16 cellular contexts compared by ENCODE assay signal in the genomic region with DNA sequence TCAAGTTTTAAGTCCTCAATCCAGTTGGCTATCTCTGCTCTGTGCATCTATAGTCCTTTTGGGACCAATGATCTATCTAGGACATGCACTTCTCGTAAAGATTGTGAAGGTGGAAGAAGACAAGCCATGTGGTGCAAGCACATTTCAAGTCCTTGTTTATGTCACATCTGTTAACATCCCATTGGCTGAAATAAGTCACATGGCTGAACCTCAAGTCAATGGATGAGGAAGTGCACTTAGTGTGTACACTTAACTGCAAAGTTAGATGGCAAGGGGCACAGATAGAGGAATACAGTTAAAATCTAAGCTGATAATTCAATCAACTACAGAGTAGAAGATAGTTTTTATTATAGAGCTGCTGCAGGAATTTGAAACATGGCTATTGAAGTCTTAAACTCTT.
DNase-seq lines count a peak whose midpoint lies in the region; ATAC-seq, FAIRE-seq and TF ChIP-seq lines count a peak whose summit lies in the region.
"Had no signal": no experiment of that assay in that cellular context is flagged by ENCODE, and none has a peak within 500 bp of the region (broad histone marks: within the 10 kb centered on the region; RNA-seq: fewer than 3 reads in every experiment).

No MANE protein-coding gene starts in this region.

- no peak overlapping the region for H3K9ac ChIP-seq in HCT116 (ENCODE audit: low read length)
- no peak overlapping the region for H3K9ac ChIP-seq in H1 (replicated peaks in 1 of 4; ENCODE audit: extremely low read depth in 1 of 4, low read depth in 3 of 4, low read length in 3 of 4)

- H3K14ac ChIP-seq in H1 (ENCODE audit: insufficient read length): no peak overlapping the region

- H3K27ac Mint-ChIP-seq in CD14-positive monocyte: no peak overlapping the region
- H3K27ac Mint-ChIP-seq: CD8-positive, alpha-beta memory T cell; HFFc6 had no signal

- H2BK15ac ChIP-seq in H1 (ENCODE audit: low read length): no peak overlapping the region

- CTCF ChIA-PET in A549 (lab: Yijun Ruan, JAX): interaction anchor here (0.8 kb wide), 1 partner anchor 12 kb away, joined by 3 read pairs; no protein-coding TSS in a partner anchor
- CTCF ChIA-PET in HCT116 (lab: Charles Lee): no interaction called here
- CTCF ChIA-PET in H1 (lab: Charles Lee; ENCODE audit: partially characterized antibody): interaction anchor here (0.9 kb wide), 1 partner anchor 1066 kb away, joined by 3 read pairs; no protein-coding TSS in a partner anchor

- H2AK5ac ChIP-seq in H1 (ENCODE audit: low read depth, low read length): no peak overlapping the region

- BruUV-seq in HCT116 (replicated peaks; lab: Mats Ljungman, UMichigan): no TSS peak

- FAIRE-seq in A549 (lab: Jason Lieb, UNC) (no peak), H1 (lab: Jason Lieb, UNC) (no peak)
- FAIRE-seq: GM18507, HepG2, HTR-8/SVneo had no signal

- H4K8ac ChIP-seq in H1 (ENCODE audit: extremely low read depth, insufficient read depth, low read length): no peak overlapping the region

- no peak overlapping the region for H3K4ac ChIP-seq in H1 (replicated peaks; ENCODE audit: insufficient read length, low read depth, low read length)

- no peaks in the 10 kb centered on the region for H3K4me1 Mint-ChIP-seq in CD14-positive monocyte
- H3K4me1 Mint-ChIP-seq: CD8-positive, alpha-beta memory T cell had no signal

- intact Hi-C loops in HCT116 (cut with micrococcal nuclease) (no loop called here), left colon (cut with DNase I, micrococcal nuclease) (no loop called here), CD14-positive monocyte (cut with micrococcal nuclease) (no loop called here)

- no peak overlapping the region for H3K4me3 Mint-ChIP-seq in CD14-positive monocyte
- H3K4me3 Mint-ChIP-seq: CD8-positive, alpha-beta memory T cell; HFFc6 had no signal

- H2AFZ ChIP-seq in HCT116 (ENCODE audit: low read depth, low read length, poor library complexity, severe bottlenecking) (no peak overlapping the region), H1 (ENCODE audit: low read length) (0 out of 2 replicates have a peak overlapping the region, but pooled peaks have one; percentile 60)

- no peak for TF ChIP-seq POLR2A in A549 (IDR thresholded peaks at IDR 0.05; ENCODE audit: low read length)
- no peak for TF ChIP-seq POLR2A in HCT116 (IDR thresholded peaks at IDR 0.05; ENCODE audit: borderline replicate concordance, extremely low read depth, insufficient read depth, insufficient read length)
- TF ChIP-seq POLR2A in H1 (IDR thresholded peaks at IDR 0.05; ENCODE audit: control extremely low read depth in 1 of 2, low read depth in 2 of 2, low read length in 2 of 2): no peak

- peaks cover 0 to 4% (median 2%) of the 10 kb centered on the region in 3 donors for H3K27me3 Mint-ChIP-seq in CD14-positive monocyte (ENCODE audit: low read depth in 3 of 3)

- H4K5ac ChIP-seq in H1 (ENCODE audit: insufficient read length, low read depth, low read length): no peak overlapping the region

- no peak overlapping the region for H2BK120ac ChIP-seq in H1 (replicated peaks; ENCODE audit: low read depth, low read length)

- peaks cover 1% of the 10 kb centered on the region; the same call in 1 of the 3 replicates for H3K9me3 ChIP-seq in A549
- H3K9me3 ChIP-seq in HCT116 (ENCODE audit: control insufficient read depth in 1 of 2, insufficient read depth in 1 of 2, low read depth in 1 of 2, low read length in 2 of 2): no peaks in the 10 kb centered on the region
- no peaks in the 10 kb centered on the region for H3K9me3 ChIP-seq in H1 (ENCODE audit: insufficient read depth in 2 of 2, low read depth in 1 of 2, low read length in 1 of 2)
- H3K9me3 ChIP-seq: BE2C, HAP-1 had no signal

- RAD21 ChIA-PET in HCT116 (lab: Charles Lee; ENCODE audit: low non-redundant PET in 1 of 2, low total read pairs in 2 of 2, uncharacterized antibody in 2 of 2, unreplicated experiment in 2 of 2): no interaction called here

- H3K4me1 ChIP-seq in A549 (no peaks in the 10 kb centered on the region), HCT116 (ENCODE audit: control insufficient read depth in 1 of 2, insufficient read depth in 2 of 2, low read length in 2 of 2) (no peaks in the 10 kb centered on the region), H1 (replicated peaks in 1 of 4; ENCODE audit: control insufficient read depth in 3 of 4, insufficient read depth in 4 of 4, low read length in 3 of 4) (no peaks in the 10 kb centered on the region; a peak in 1 of 7 replicates)
- H3K4me1 ChIP-seq: HAP-1 had no signal

- H3K9me3 Mint-ChIP-seq in CD14-positive monocyte: peaks cover 0 to 3% (median 2%) of the 10 kb centered on the region in 7 donors

- no peaks in the 10 kb centered on the region for H3K36me3 Mint-ChIP-seq in CD14-positive monocyte
- H3K36me3 Mint-ChIP-seq: CD8-positive, alpha-beta memory T cell had no signal

- H3K4me3 ChIP-seq in A549 (no peak overlapping the region), HCT116 (replicated peaks in 1 of 2; ENCODE audit: low read depth in 1 of 2, low read length in 2 of 2) (no peak overlapping the region), H1 (ENCODE audit: extremely low read depth in 1 of 4, insufficient read depth in 2 of 4, low read depth in 3 of 4, low read length in 4 of 4) (no peak overlapping the region)
- H3K4me3 ChIP-seq: HAP-1 had no signal

- H2BK5ac ChIP-seq in H1 (ENCODE audit: low read depth, low read length): no peak overlapping the region

- TF ChIP-seq CTCF in A549 (IDR thresholded peaks at IDR 0.05) (no peak), HCT116 (IDR thresholded peaks at IDR 0.05 in 2 of 3, conservative IDR thresholded peaks at IDR 0.05 in 1 of 3; ENCODE audit: borderline replicate concordance in 1 of 3, insufficient read depth in 1 of 3, low read depth in 2 of 3, low read length in 2 of 3) (no peak), H1 (IDR thresholded peaks at IDR 0.05; ENCODE audit: control extremely low read depth in 1 of 3, insufficient read depth in 1 of 3, low read depth in 1 of 3, low read length in 3 of 3) (no peak), CD14-positive monocyte (IDR thresholded peaks at IDR 0.05) (no peak)

- WGBS in A549 (ENCODE audit: missing lambda C conversion rate): 25% methylated on average over 1 of the region's 1 CpG
- WGBS in H1 (ENCODE audit: extremely low coverage in 1 of 2, insufficient coverage in 1 of 2, insufficient read length in 1 of 2, insufficient replicate concordance in 2 of 2, low coverage in 1 of 2, low lambda C conversion rate in 2 of 2, missing lambda C conversion rate in 1 of 2), 2 experiments: 100% methylated on average over 1 of the region's 1 CpG; no CpG with 5 or more reads in 1 of the 2 experiments

- no peak overlapping the region for H2BK12ac ChIP-seq in H1 (ENCODE audit: low read depth, low read length)

- peak in 1 of 2 experiments; percentile 13 for DNase-seq in A549 (ENCODE audit: low read depth in 1 of 2, low spot score in 1 of 2)
- peak; percentile 1 for DNase-seq in HCT116 (ENCODE audit: low read depth, low spot score)
- peak; percentile 12 for DNase-seq in SK-N-DZ (ENCODE audit: low spot score)
- DNase-seq in H1 (ENCODE audit: low read depth in 1 of 2, low spot score in 2 of 2): no peak
- DNase-seq in left colon: no peak
- no peak for DNase-seq in CD14-positive monocyte (ENCODE audit: low spot score)
- no peak for DNase-seq in NCI-H2081 (lab: John Stamatoyannopoulos, UW)
- DNase-seq: BE2C; CD8-positive, alpha-beta memory T cell; GOT3; HFFc6 had no signal

- H2BK20ac ChIP-seq in H1 (ENCODE audit: low read length): no peak overlapping the region

- no peak overlapping the region for H3K23ac ChIP-seq in H1 (ENCODE audit: insufficient read length)

- H3K9me2 ChIP-seq in HCT116 (ENCODE audit: insufficient read depth): no peaks in the 10 kb centered on the region

- no peaks in the 10 kb centered on the region for H3K79me1 ChIP-seq in H1 (ENCODE audit: low read depth, low read length)

- H3K36me3 ChIP-seq in HCT116 (ENCODE audit: control insufficient read depth in 1 of 2, insufficient read depth in 2 of 2, low read length in 2 of 2) (no peaks in the 10 kb centered on the region), H1 (ENCODE audit: control insufficient read depth in 2 of 4, insufficient read depth in 4 of 4, low read length in 3 of 4) (no peaks in the 10 kb centered on the region)
- H3K36me3 ChIP-seq: BE2C, HAP-1 had no signal

- no peak overlapping the region for H4K91ac ChIP-seq in H1 (replicated peaks; ENCODE audit: insufficient read length, low read length)

- no peaks in the 10 kb centered on the region for H3K79me2 ChIP-seq in HCT116 (ENCODE audit: insufficient read depth, low read length)
- H3K79me2 ChIP-seq in H1 (ENCODE audit: control insufficient read depth in 1 of 2, insufficient read depth in 2 of 2, low read length in 2 of 2): no peaks in the 10 kb centered on the region

- peaks cover 9% of the 10 kb centered on the region; the same call in 1 of the 2 replicates for H3K27me3 ChIP-seq in HCT116 (ENCODE audit: insufficient read depth, low read length)
- no peaks in the 10 kb centered on the region for H3K27me3 ChIP-seq in H1 (replicated peaks in 1 of 4; ENCODE audit: control insufficient read depth in 3 of 4, extremely low read depth in 1 of 4, insufficient read depth in 3 of 4, low read length in 3 of 4)
- H3K27me3 ChIP-seq: BE2C had no signal

- H4K20me1 ChIP-seq in HCT116 (ENCODE audit: insufficient read depth): no peaks in the 10 kb centered on the region
- no peaks in the 10 kb centered on the region for H4K20me1 ChIP-seq in H1 (replicated peaks in 1 of 2; ENCODE audit: control insufficient read depth in 1 of 2, insufficient read depth in 2 of 2, low read length in 2 of 2)

- H3K27ac ChIP-seq in A549 (no peak overlapping the region), HCT116 (ENCODE audit: low read depth, low read length) (no peak overlapping the region), H1 (ENCODE audit: low read depth, low read length) (no peak overlapping the region)
- H3K27ac ChIP-seq: C4-2B had no signal

- TF ChIP-seq RAD21 in A549 (conservative IDR thresholded peaks at IDR 0.05 in 1 of 2, IDR thresholded peaks at IDR 0.05 in 1 of 2): no peak
- no peak for TF ChIP-seq RAD21 in HCT116 (IDR thresholded peaks at IDR 0.05; ENCODE audit: low read depth)
- TF ChIP-seq RAD21 in H1 (IDR thresholded peaks at IDR 0.05 in 1 of 2, conservative IDR thresholded peaks at IDR 0.05 in 1 of 2; ENCODE audit: low read depth in 2 of 2, low read length in 2 of 2): no peak

- H3K18ac ChIP-seq in H1 (ENCODE audit: extremely low read depth, low read length): no peak overlapping the region

- H3K4me2 ChIP-seq in A549: no peak overlapping the region
- no peak overlapping the region for H3K4me2 ChIP-seq in HCT116 (ENCODE audit: low read length)
- no peak overlapping the region for H3K4me2 ChIP-seq in H1 (ENCODE audit: insufficient read depth in 1 of 2, low read depth in 2 of 2, low read length in 2 of 2)

- no peak overlapping the region for H3K56ac ChIP-seq in H1 (replicated peaks; ENCODE audit: insufficient read length, low read depth, low read length)

- ATAC-seq in A549 (no peak), HCT116 (no peak), left colon (no peak)
- ATAC-seq: HepG2 had no signal

- TF ChIP-seq EP300 in A549 (IDR thresholded peaks at IDR 0.05): no peak
- TF ChIP-seq EP300 in H1 (IDR thresholded peaks at IDR 0.05; ENCODE audit: borderline replicate concordance in 1 of 2, low read depth in 2 of 2, low read length in 2 of 2): no peak

- no peaks in the 10 kb centered on the region for H3K23me2 ChIP-seq in H1 (ENCODE audit: low read depth, low read length)

- POLR2A ChIA-PET in A549 (lab: Yijun Ruan, JAX): no interaction called here
- POLR2A ChIA-PET in HCT116 (lab: Charles Lee): no interaction called here
- POLR2A ChIA-PET in H1 (lab: Charles Lee; ENCODE audit: partially characterized antibody): interaction anchor here (0.7 kb wide), 1 partner anchor 28 kb away, joined by 3 read pairs; no protein-coding TSS in a partner anchor

Comparison
In these comparisons a context has a peak if more than half of its experiments do, and no peak if none do; other contexts are left out.
1. DNase-seq: peak in HCT116 (single experiment) and SK-N-DZ (single experiment); none in H1 (0 of 2), left colon (0 of 2), CD14-positive monocyte (single experiment) and NCI-H2081 (0 of 2).
2. Of the 18 proteins assayed by ChIP-seq in both H1 and A549: peak only in H1: none; only in A549: none; in both: USF2; in neither: 17.